9 cellular contexts compared by ENCODE assay signal in the genomic region with DNA sequence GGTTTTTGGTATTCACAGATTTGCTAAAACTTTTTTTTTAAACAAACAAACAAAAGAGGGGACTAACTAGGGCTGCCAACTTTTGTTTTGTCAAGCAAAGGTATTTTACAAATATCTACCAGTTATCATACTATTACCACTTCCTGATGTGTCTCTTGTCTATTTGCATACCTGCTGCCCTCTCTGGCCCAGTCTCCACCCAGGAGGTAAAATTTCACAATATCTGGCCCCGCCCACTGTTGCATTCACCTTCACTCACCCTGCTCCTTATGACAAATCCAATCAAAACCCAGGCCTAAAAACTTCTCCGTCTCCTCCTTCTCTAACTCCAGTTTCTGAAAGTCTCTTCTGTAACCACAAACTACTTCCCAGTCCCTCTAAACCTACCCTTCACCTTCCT.
DNase-seq lines count a peak whose midpoint lies in the region; ATAC-seq and TF ChIP-seq lines count a peak whose summit lies in the region.
"Had no signal": no experiment of that assay in that cellular context is flagged by ENCODE, and none has a peak within 500 bp of the region (broad histone marks: within the 10 kb centered on the region; RNA-seq: fewer than 3 reads in every experiment).

No MANE protein-coding gene starts in this region.

- H3K4me1 Mint-ChIP-seq in HFFc6 (ENCODE audit: low read depth): peaks cover 56% of the 10 kb centered on the region
- H3K4me1 Mint-ChIP-seq in activated CD4-positive, alpha-beta memory T cell treated with anti-CD3 and anti-CD28 coated beads for 36 hours (ENCODE audit: low read depth): peaks cover 81% of the 10 kb centered on the region

- H3K4me3 Mint-ChIP-seq in HFFc6: no peak overlapping the region; the same call in 1 of the 2 replicates
- H3K4me3 Mint-ChIP-seq in activated CD4-positive, alpha-beta memory T cell treated with anti-CD3 and anti-CD28 coated beads for 36 hours: no peak overlapping the region

- no peak for ATAC-seq in activated CD4-positive, CD25-positive, alpha-beta regulatory T cell treated with anti-CD3 and anti-CD28 coated beads, Interleukin-2, amount 50 U/mL, for 24 hours
- ATAC-seq in mucosa of descending colon (peak; percentile 71), HG03280 (IDR thresholded peaks at IDR 0.05; ENCODE audit: unreplicated experiment) (no peak), Right ventricle myocardium superior (ENCODE audit: poor library complexity) (no peak)

- CTCF ChIA-PET in activated CD4-positive, alpha-beta memory T cell treated with anti-CD3 and anti-CD28 coated beads for 36 hours (lab: Charles Lee): no interaction called here

- no peaks in the 10 kb centered on the region for H3K36me3 ChIP-seq in mucosa of descending colon (ENCODE audit: low read depth)

- H3K27me3 Mint-ChIP-seq in HFFc6 (ENCODE audit: insufficient read depth): no peaks in the 10 kb centered on the region; the same call in 1 of the 2 replicates
- H3K27me3 Mint-ChIP-seq in activated CD4-positive, alpha-beta memory T cell treated with anti-CD3 and anti-CD28 coated beads for 36 hours: no peaks in the 10 kb centered on the region

- H3K36me3 Mint-ChIP-seq in HFFc6 (ENCODE audit: low read depth): peaks cover 9% of the 10 kb centered on the region
- peaks cover 12% of the 10 kb centered on the region for H3K36me3 Mint-ChIP-seq in activated CD4-positive, alpha-beta memory T cell treated with anti-CD3 and anti-CD28 coated beads for 36 hours

- no peaks in the 10 kb centered on the region for H3K9me3 Mint-ChIP-seq in HFFc6
- no peaks in the 10 kb centered on the region for H3K9me3 Mint-ChIP-seq in activated CD4-positive, alpha-beta memory T cell treated with anti-CD3 and anti-CD28 coated beads for 36 hours

- no peak for TF ChIP-seq CTCF in HFFc6 (IDR thresholded peaks at IDR 0.05)
- TF ChIP-seq CTCF in mucosa of descending colon (IDR thresholded peaks at IDR 0.05): no peak

- intact Hi-C loops in activated CD4-positive, alpha-beta memory T cell treated with anti-CD3 and anti-CD28 coated beads for 36 hours (cut with micrococcal nuclease): no loop called here
- intact Hi-C loops in mucosa of descending colon (cut with DNase I, micrococcal nuclease): no loop called here
- intact Hi-C loops in Right ventricle myocardium superior (cut with DNase I): no loop called here

- H3K4me1 ChIP-seq in mucosa of descending colon (ENCODE audit: low read depth): peaks cover 17% of the 10 kb centered on the region

- no peak overlapping the region for H3K4me3 ChIP-seq in mucosa of descending colon

- DNase-seq in activated CD4-positive, CD25-positive, alpha-beta regulatory T cell treated with anti-CD3 and anti-CD28 coated beads, Interleukin-2, amount 50 U/mL, for 72 hours: peak; percentile 42
- DNase-seq in HFFc6: no peak
- peak; percentile 73 for DNase-seq in activated CD4-positive, alpha-beta memory T cell treated with anti-CD3 and anti-CD28 coated beads for 36 hours
- peak in 1 of 3 donors; percentile 31 for DNase-seq in mucosa of descending colon
- DNase-seq in GOT3 (lab: John Stamatoyannopoulos, UW): no peak
- DNase-seq in Right ventricle myocardium superior: no peak
- DNase-seq: NCI-H748 treated with DMSO at 0.1 percent for 48 hours had no signal

- POLR2A ChIA-PET in activated CD4-positive, alpha-beta memory T cell treated with anti-CD3 and anti-CD28 coated beads for 36 hours (lab: Charles Lee): interaction anchor here (0.8 to 3.2 kb wide), 3 partner anchors 11 to 21 kb away, joined by 3 to 23 read pairs (median 3); no protein-coding TSS in a partner anchor

- no peaks in the 10 kb centered on the region for H3K9me3 ChIP-seq in mucosa of descending colon

- H3K27ac Mint-ChIP-seq in HFFc6: peak overlapping the region; percentile 52
- peak overlapping the region; percentile 92 for H3K27ac Mint-ChIP-seq in activated CD4-positive, alpha-beta memory T cell treated with anti-CD3 and anti-CD28 coated beads for 36 hours

Comparison
In these comparisons a context has a peak if more than half of its experiments do, and no peak if none do; other contexts are left out.
1. DNase-seq: peak in activated CD4-positive, CD25-positive, alpha-beta regulatory T cell treated with anti-CD3 and anti-CD28 coated beads, Interleukin-2, amount 50 U/mL, for 72 hours (single experiment) and activated CD4-positive, alpha-beta memory T cell treated with anti-CD3 and anti-CD28 coated beads for 36 hours (single experiment); none in HFFc6 (single experiment), GOT3 (single experiment) and Right ventricle myocardium superior (single experiment).